ENCODE assay signal across 1 cellular context in the genomic region with DNA sequence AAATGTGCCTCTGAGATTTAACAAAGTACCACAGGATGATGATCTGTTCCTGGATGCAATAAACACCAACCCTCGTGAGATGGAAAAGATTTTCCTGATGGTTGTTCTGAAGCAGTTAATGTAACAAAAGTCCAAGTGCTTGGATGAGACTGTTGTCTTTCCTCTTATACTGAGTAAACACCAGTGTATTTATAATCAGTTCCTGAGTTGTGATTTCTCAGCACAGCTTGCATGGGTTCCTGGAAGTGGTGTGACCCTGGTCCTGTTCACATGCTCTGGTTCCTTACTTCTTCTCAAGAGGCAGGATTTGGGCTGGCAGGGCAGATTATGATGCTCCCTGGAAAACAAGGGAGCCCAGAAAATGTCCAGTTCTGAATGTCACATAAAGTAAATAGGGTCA.
TF ChIP-seq lines count a peak whose summit lies in the region.

No MANE protein-coding gene starts in this region.

TF ChIP-seq in IMR-90, 13 proteins besides CTCF, POLR2A, EP300 and RAD21 (continued from another document):
- TF ChIP-seq, protein P1, sequence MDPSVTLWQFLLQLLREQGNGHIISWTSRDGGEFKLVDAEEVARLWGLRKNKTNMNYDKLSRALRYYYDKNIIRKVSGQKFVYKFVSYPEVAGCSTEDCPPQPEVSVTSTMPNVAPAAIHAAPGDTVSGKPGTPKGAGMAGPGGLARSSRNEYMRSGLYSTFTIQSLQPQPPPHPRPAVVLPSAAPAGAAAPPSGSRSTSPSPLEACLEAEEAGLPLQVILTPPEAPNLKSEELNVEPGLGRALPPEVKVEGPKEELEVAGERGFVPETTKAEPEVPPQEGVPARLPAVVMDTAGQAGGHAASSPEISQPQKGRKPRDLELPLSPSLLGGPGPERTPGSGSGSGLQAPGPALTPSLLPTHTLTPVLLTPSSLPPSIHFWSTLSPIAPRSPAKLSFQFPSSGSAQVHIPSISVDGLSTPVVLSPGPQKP (IDR thresholded peaks at IDR 0.05; ENCODE audit: borderline replicate concordance, low read depth, low read length) = no peak
- no peak for TF ChIP-seq CHD1 (IDR thresholded peaks at IDR 0.05; ENCODE audit: low read depth, low read length)
- TF ChIP-seq MAZ (IDR thresholded peaks at IDR 0.05; ENCODE audit: borderline replicate concordance, low read depth, low read length) = no peak
- TF ChIP-seq, protein P2, sequence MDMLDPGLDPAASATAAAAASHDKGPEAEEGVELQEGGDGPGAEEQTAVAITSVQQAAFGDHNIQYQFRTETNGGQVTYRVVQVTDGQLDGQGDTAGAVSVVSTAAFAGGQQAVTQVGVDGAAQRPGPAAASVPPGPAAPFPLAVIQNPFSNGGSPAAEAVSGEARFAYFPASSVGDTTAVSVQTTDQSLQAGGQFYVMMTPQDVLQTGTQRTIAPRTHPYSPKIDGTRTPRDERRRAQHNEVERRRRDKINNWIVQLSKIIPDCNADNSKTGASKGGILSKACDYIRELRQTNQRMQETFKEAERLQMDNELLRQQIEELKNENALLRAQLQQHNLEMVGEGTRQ (IDR thresholded peaks at IDR 0.05; ENCODE audit: low read depth, low read length) = no peak
- no peak for TF ChIP-seq RCOR1 (IDR thresholded peaks at IDR 0.05; ENCODE audit: insufficient replicate concordance, low read length)
- no peak for TF ChIP-seq FOS (IDR thresholded peaks at IDR 0.05; ENCODE audit: low read depth, low read length)
- TF ChIP-seq SMC3 (IDR thresholded peaks at IDR 0.05; ENCODE audit: low read depth, low read length) = no peak
- TF ChIP-seq MXI1 (IDR thresholded peaks at IDR 0.05; ENCODE audit: borderline replicate concordance, low read depth, low read length) = no peak
- no peak for TF ChIP-seq BHLHE40 (IDR thresholded peaks at IDR 0.05; ENCODE audit: low read depth, low read length)
- TF ChIP-seq CEBPB (IDR thresholded peaks at IDR 0.05; ENCODE audit: low read depth, low read length) = no peak
- TF ChIP-seq MAFK (IDR thresholded peaks at IDR 0.05; ENCODE audit: low read depth, low read length) = no peak
